Comparison of ENCODE assay signal across 1 cellular context in genomic region chr15:56244811-56245576, GRCh38.
TF ChIP-seq lines count a peak whose summit lies in the region.

No MANE protein-coding gene starts in this region.

TF ChIP-seq in IMR-90, 13 proteins besides CTCF, POLR2A, EP300 and RAD21 (continued from another document):
- no peak for TF ChIP-seq MAZ (IDR thresholded peaks at IDR 0.05; ENCODE audit: borderline replicate concordance, low read depth, low read length)
- no peak for TF ChIP-seq NFE2L2 (IDR thresholded peaks at IDR 0.05; ENCODE audit: low read depth, low read length)
- no peak for TF ChIP-seq RFX5 (IDR thresholded peaks at IDR 0.05; ENCODE audit: low read depth, low read length)
- no peak for TF ChIP-seq MAFK (IDR thresholded peaks at IDR 0.05; ENCODE audit: low read depth, low read length)
